Comparison of ENCODE assay signal across 24 cellular contexts in the genomic region with DNA sequence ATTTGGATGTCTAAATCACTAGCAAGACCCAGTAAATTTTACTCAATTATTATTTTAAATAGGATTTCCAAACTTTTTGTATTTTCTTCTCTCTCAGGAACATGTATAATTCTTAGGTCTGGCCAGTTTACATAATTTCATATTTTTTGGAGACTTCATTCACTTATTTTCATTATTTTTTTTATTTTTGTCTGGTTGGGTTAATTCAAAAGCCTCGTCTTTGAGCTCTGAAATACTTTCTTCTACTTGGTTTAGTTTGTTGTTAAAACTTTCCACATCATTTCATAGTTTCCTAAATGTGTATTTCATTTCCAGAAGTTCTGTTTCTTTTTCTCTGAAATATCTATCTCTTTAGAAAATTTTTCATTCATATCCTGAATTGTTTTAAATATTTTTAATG.
A peak's percentile ranks its signal among the peaks of the same experiment; 100 is the strongest.
DNase-seq lines count a peak whose midpoint lies in the region; ATAC-seq, FAIRE-seq and TF ChIP-seq lines count a peak whose summit lies in the region.
"Had no signal": no experiment of that assay in that cellular context is flagged by ENCODE, and none has a peak within 500 bp of the region (broad histone marks: within the 10 kb centered on the region; RNA-seq: fewer than 3 reads in every experiment).

No MANE protein-coding gene starts in this region.

- no peak overlapping the region for H3K9ac ChIP-seq in K562 (ENCODE audit: insufficient read depth in 1 of 2, low read depth in 2 of 2, low read length in 2 of 2)
- H3K9ac ChIP-seq in kidney (ENCODE audit: low read length in 2 of 2), result no peak overlapping the region
- H3K9ac ChIP-seq: BLaER1 treated with 17β-estradiol and CSF1 and Interleukin-3, amounts not matched to agents 10 nM and 100 nM had no signal

- H3K4me3 ChIP-seq in K562, result no peak overlapping the region
- no peak overlapping the region for H3K4me3 ChIP-seq in kidney (ENCODE audit: low read length in 2 of 2)
- H3K4me3 ChIP-seq in small intestine (ENCODE audit: low read depth in 1 of 2, low read length in 2 of 2), result no peak overlapping the region
- no peak overlapping the region for H3K4me3 ChIP-seq in sigmoid colon
- H3K4me3 ChIP-seq: A549; BLaER1 treated with 17β-estradiol and CSF1 and Interleukin-3, amounts not matched to agents 10 nM and 100 nM; GM12878 had no signal

- H3K4me1 ChIP-seq in K562 (replicated peaks in 1 of 2; ENCODE audit: control insufficient read depth in 2 of 2, insufficient read depth in 2 of 2, low read length in 2 of 2) (peaks cover 0 to 2% of the 10 kb centered on the region in 2 experiments; a peak in 1 of 5 replicates), kidney (ENCODE audit: control insufficient read depth in 1 of 2, insufficient read depth in 1 of 2, low read depth in 1 of 2, low read length in 2 of 2) (no peaks in the 10 kb centered on the region), small intestine (ENCODE audit: control insufficient read depth in 2 of 2, insufficient read depth in 1 of 2, low read depth in 1 of 2, low read length in 1 of 2) (no peaks in the 10 kb centered on the region), sigmoid colon (no peaks in the 10 kb centered on the region)
- H3K4me1 ChIP-seq: A549, Caco-2 had no signal

- TF ChIP-seq POLR2A in K562 (conservative IDR thresholded peaks at IDR 0.05), result no peak
- TF ChIP-seq POLR2A in sigmoid colon (IDR thresholded peaks at IDR 0.05), result no peak

- H3K4me2 ChIP-seq in K562 (ENCODE audit: insufficient read depth, low read length), result no peak overlapping the region
- H3K4me2 ChIP-seq: A549 had no signal

- intact Hi-C loops in K562 (cut with micrococcal nuclease) (no loop called here), kidney (cut with DNase I) (no loop called here), sigmoid colon (cut with DNase I) (no loop called here)

- DNase-seq in K562 (ENCODE audit: extremely low read depth in 1 of 4, low spot score in 3 of 4), result no peak
- DNase-seq in kidney, result no peak
- DNase-seq in small intestine, result no peak
- DNase-seq in sigmoid colon, result no peak
- DNase-seq in H4 (ENCODE audit: low spot score), result no peak
- DNase-seq: AML-193; Caco-2; Calu3; CD4-positive, alpha-beta T cell; CD8-positive, alpha-beta T cell; DMS153; DMS53; DMS79; DND-41; EL; GDM1 had no signal

- CTCF ChIA-PET in K562 (lab: Yijun Ruan, JAX; ENCODE audit: low intra/inter-chr PET ratio), result no interaction called here

- H3K79me2 ChIP-seq in K562 (ENCODE audit: control insufficient read depth, insufficient read depth, low read length), result no peaks in the 10 kb centered on the region

- no peak for TF ChIP-seq RAD21 in K562 (CRISPR knock-in tag; conservative IDR thresholded peaks at IDR 0.05 in 1 of 2, IDR thresholded peaks at IDR 0.05 in 1 of 2)

- no peaks in the 10 kb centered on the region for H4K20me1 ChIP-seq in K562 (replicated peaks; ENCODE audit: control insufficient read depth, insufficient read depth, low read length)
- H4K20me1 ChIP-seq: BLaER1 treated with 17β-estradiol and CSF1 and Interleukin-3, amounts not matched to agents 10 nM and 100 nM had no signal

- H3K27me3 ChIP-seq in K562 (ENCODE audit: control insufficient read depth in 2 of 2, insufficient read depth in 2 of 2, low read length in 2 of 2), result no peaks in the 10 kb centered on the region
- no peaks in the 10 kb centered on the region for H3K27me3 ChIP-seq in small intestine (ENCODE audit: control insufficient read depth in 2 of 2, insufficient read depth in 2 of 2, low read length in 2 of 2)
- no peaks in the 10 kb centered on the region for H3K27me3 ChIP-seq in sigmoid colon
- H3K27me3 ChIP-seq: BLaER1 treated with 17β-estradiol and CSF1 and Interleukin-3, amounts not matched to agents 10 nM and 100 nM had no signal

- H3K9me3 ChIP-seq in K562 (replicated peaks; ENCODE audit: control insufficient read depth, insufficient read depth, low read depth, low read length) (no peaks in the 10 kb centered on the region), kidney (ENCODE audit: control insufficient read depth in 1 of 2, low read length in 2 of 2) (no peaks in the 10 kb centered on the region), small intestine (ENCODE audit: control insufficient read depth, low read depth) (no peaks in the 10 kb centered on the region), sigmoid colon (no peaks in the 10 kb centered on the region)
- H3K9me3 ChIP-seq: A549, Caco-2 had no signal

- H3K36me3 ChIP-seq in K562 (ENCODE audit: control insufficient read depth, insufficient read depth, low read length) (no peaks in the 10 kb centered on the region), kidney (ENCODE audit: control insufficient read depth in 1 of 2, insufficient read depth in 2 of 2, low read length in 2 of 2) (no peaks in the 10 kb centered on the region), small intestine (ENCODE audit: control insufficient read depth in 2 of 2, insufficient read depth in 2 of 2, low read length in 2 of 2) (no peaks in the 10 kb centered on the region), sigmoid colon (no peaks in the 10 kb centered on the region)
- H3K36me3 ChIP-seq: BLaER1 treated with 17β-estradiol and CSF1 and Interleukin-3, amounts not matched to agents 10 nM and 100 nM had no signal

- no peak for TF ChIP-seq CTCF in K562 (IDR thresholded peaks at IDR 0.05 in 2 of 3, conservative IDR thresholded peaks at IDR 0.05 in 1 of 3; ENCODE audit: insufficient read depth in 2 of 3, low read depth in 1 of 3, low read length in 3 of 3)
- TF ChIP-seq CTCF in kidney (IDR thresholded peaks at IDR 0.05; ENCODE audit: borderline replicate concordance, extremely low read depth, insufficient read depth), result no peak
- TF ChIP-seq CTCF in sigmoid colon (IDR thresholded peaks at IDR 0.05), result no peak

- in situ Hi-C loops in K562 (cut with MboI), result no loop called here

- no peak for TF ChIP-seq EP300 in K562 (IDR thresholded peaks at IDR 0.05; ENCODE audit: low read length)
- TF ChIP-seq EP300 in sigmoid colon (IDR thresholded peaks at IDR 0.05), result no peak

- FAIRE-seq in K562 (lab: Jason Lieb, UNC) (no peak), kidney (lab: Jason Lieb, UNC) (peak; percentile 70), small intestine (lab: Jason Lieb, UNC) (peak; percentile 89)
- FAIRE-seq: A549, D721Med, GM12878, GM12892, GM18507 had no signal

- whole genome bisulfite sequencing in K562 (ENCODE audit: insufficient coverage, low coverage, missing lambda C conversion rate), result 3% methylated on average over 1 of the region's 1 CpG
- 47 to 78% (median 67%) methylated on average over 1 of the region's 1 CpG for WGBS in small intestine, 3 donors
- WGBS in sigmoid colon, 2 donors, result 72 to 83% methylated on average over 1 of the region's 1 CpG

- no peak for ATAC-seq in K562
- ATAC-seq: A549; CD8-positive, alpha-beta T cell; GM12878 had no signal

- H3K9me1 ChIP-seq in K562 (ENCODE audit: control insufficient read depth, insufficient read depth, low read length), result no peaks in the 10 kb centered on the region

- H3K27ac ChIP-seq in K562 (ENCODE audit: extremely low read depth, low read depth, low read length), result no peak overlapping the region
- H3K27ac ChIP-seq in kidney (ENCODE audit: low read depth in 2 of 2, low read length in 2 of 2), result no peak overlapping the region
- H3K27ac ChIP-seq in small intestine (ENCODE audit: low read depth in 1 of 2, low read length in 1 of 2), result no peak overlapping the region
- H3K27ac ChIP-seq in sigmoid colon, result no peak overlapping the region
- H3K27ac ChIP-seq: 22Rv1; A549; BLaER1 treated with 17β-estradiol and CSF1 and Interleukin-3, amounts not matched to agents 10 nM and 100 nM; C4-2B had no signal

- BruUV-seq in K562 (replicated peaks; lab: Mats Ljungman, UMichigan), result no TSS peak

- no peak overlapping the region for H2AFZ ChIP-seq in K562 (ENCODE audit: low read depth, low read length)

- POLR2A ChIA-PET in K562 (lab: Yijun Ruan, JAX), result no interaction called here

TF ChIP-seq in K562, 482 proteins besides CTCF, POLR2A, EP300 and RAD21 (continues in another document):
- TF ChIP-seq KDM4B (IDR thresholded peaks at IDR 0.05; ENCODE audit: borderline replicate concordance in 2 of 2, low read depth in 1 of 2) (peak in 1 of 2 experiments; percentile 66; a peak in 1 of 4 replicates), U2AF2 (optimal IDR thresholded peaks at IDR 0.05; ENCODE audit: low read depth, low read length) (peak; percentile 33), HNRNPK (IDR thresholded peaks at IDR 0.05; ENCODE audit: low read depth, low read length, poor library complexity, severe bottlenecking) (no peak), CBX1 (IDR thresholded peaks at IDR 0.05; ENCODE audit: low read depth) (no peak), ZNF561 (CRISPR knock-in tag; conservative IDR thresholded peaks at IDR 0.05) (no peak), ZBTB8A (IDR thresholded peaks at IDR 0.05; ENCODE audit: partially characterized antibody) (peak; percentile 54)
